In the genomic region with DNA sequence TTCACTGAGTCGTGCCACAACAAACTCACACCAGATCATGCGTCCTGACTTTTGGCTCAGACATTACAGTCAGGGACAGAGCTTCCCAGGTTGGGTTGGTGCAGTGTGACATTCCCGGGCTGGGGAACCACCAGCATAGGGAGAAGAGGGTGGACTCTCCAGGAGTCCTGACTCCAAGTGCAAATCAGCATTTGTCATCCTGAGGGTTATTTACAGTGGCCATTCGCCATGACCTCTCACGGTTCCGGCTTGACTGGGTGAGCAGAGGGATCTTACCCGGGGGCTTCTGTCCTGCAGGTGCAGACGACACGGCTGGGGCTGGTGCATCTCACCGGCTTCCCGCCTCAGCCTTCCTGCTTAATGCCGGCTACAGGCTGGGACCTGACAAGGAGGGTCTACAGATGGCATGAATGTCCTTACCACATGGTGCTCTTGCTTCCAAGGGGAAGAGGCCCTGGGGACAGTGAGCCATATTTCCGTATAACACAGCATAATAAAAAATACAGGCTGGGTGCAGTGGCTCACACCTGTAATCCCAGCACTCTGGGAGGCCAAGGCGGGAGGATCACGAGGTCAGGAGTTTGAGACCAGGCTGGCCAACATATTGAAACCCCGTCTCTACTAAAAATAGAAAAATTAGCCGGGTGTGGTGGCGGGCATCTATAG, we compare ENCODE assay signal across 25 cellular contexts. TPM values are rescaled to one million over a fixed set of nuclear protein-coding genes. Genes with fewer than 3 reads are reported as not detected.
A peak's percentile ranks its signal among the peaks of the same experiment; 100 is the strongest.
DNase-seq lines count a peak whose midpoint lies in the region; ATAC-seq and TF ChIP-seq lines count a peak whose summit lies in the region.
"Had no signal": no experiment of that assay in that cellular context is flagged by ENCODE, and none has a peak within 500 bp of the region (broad histone marks: within the 10 kb centered on the region; RNA-seq: fewer than 3 reads in every experiment).

No MANE protein-coding gene starts in this region.

- no peaks in the 10 kb centered on the region for H3K27me3 ChIP-seq in heart right ventricle
- no peaks in the 10 kb centered on the region for H3K27me3 ChIP-seq in MG63
- H3K27me3 ChIP-seq in SJCRH30: no peaks in the 10 kb centered on the region

- WGBS in heart right ventricle, 2 donors: 76 to 82% methylated on average over 18 of the region's 18 CpGs

- H3K9me3 ChIP-seq in heart right ventricle (peaks cover 0 to 13% (median 0%) of the 10 kb centered on the region in 11 donors), MG63 (peaks cover 3% of the 10 kb centered on the region; the same call in 1 of the 2 replicates), SJCRH30 (replicated peaks) (no peaks in the 10 kb centered on the region)
- H3K9me3 ChIP-seq: SK-N-SH had no signal

- TF ChIP-seq CTCF in heart right ventricle (IDR thresholded peaks at IDR 0.05): no peak

- H3K27ac ChIP-seq in heart right ventricle (no peak overlapping the region), SJCRH30 (no peak overlapping the region)
- H3K27ac ChIP-seq: lower lobe of right lung, RWPE1, skin epidermis had no signal

- intact Hi-C loops in Right ventricle myocardium inferior (cut with DNase I) (no loop called here), heart right ventricle (cut with DNase I) (no loop called here)

- H3K36me3 ChIP-seq in heart right ventricle (no peaks in the 10 kb centered on the region), MG63 (no peaks in the 10 kb centered on the region), SJCRH30 (no peaks in the 10 kb centered on the region)
- H3K36me3 ChIP-seq: lower lobe of right lung had no signal

- H3K4me1 ChIP-seq in heart right ventricle (peaks cover 4 to 34% (median 23%) of the 10 kb centered on the region in 9 donors), SJCRH30 (no peaks in the 10 kb centered on the region)

- ATAC-seq in Right ventricle myocardium inferior: no peak
- ATAC-seq in heart right ventricle: no peak
- ATAC-seq: activated CD8-positive, alpha-beta T cell treated with anti-CD3 and anti-CD28 coated beads, Interleukin-2, amount 10 ng/mL, durations not matched to agents 7 days and 5 days; activated naive CD4-positive, alpha-beta T cell treated with anti-CD3 and anti-CD28 coated beads, Interleukin-2, amount 50 U/mL, for 72 hours; GM12878; lower lobe of right lung; mucosa of descending colon; natural killer cell treated with Interleukin-12 subunit alpha and Interleukin-12 subunit beta and Interleukin-15 and Interleukin-18, amount 100 ng/mL, for 72 hours; T-helper 17 cell had no signal

- H3K4me3 ChIP-seq in heart right ventricle (no peak overlapping the region), MG63 (no peak overlapping the region), SJCRH30 (no peak overlapping the region)
- H3K4me3 ChIP-seq: GM12878, lower lobe of right lung, mucosa of descending colon, skin epidermis had no signal

- peak; percentile 15 for DNase-seq in Right ventricle myocardium inferior (ENCODE audit: missing footprints)
- DNase-seq in heart right ventricle: no peak
- DNase-seq in MG63: peak; percentile 38
- peak; percentile 40 for DNase-seq in kidney tubule cell (ENCODE audit: low spot score)
- no peak for DNase-seq in SJCRH30
- DNase-seq in NCI-H526 treated with DMSO at 0.1 percent for 48 hours (lab: John Stamatoyannopoulos, UW): no peak
- DNase-seq in activated CD4-positive, alpha-beta T cell treated with anti-CD3 and anti-CD28 coated beads, Interleukin-2, amount 50 U/mL, for 1 hour: no peak
- DNase-seq in Kasumi-1 (lab: John Stamatoyannopoulos, UW): no peak
- DNase-seq: activated CD8-positive, alpha-beta T cell treated with anti-CD3 and anti-CD28 coated beads, Interleukin-2, amount 10 ng/mL, durations not matched to agents 7 days and 5 days; Calu3; cortex of kidney; EL; head of caudate nucleus; lower lobe of right lung; NCI-H1436 treated with DMSO at 0.1 percent for 48 hours; NCI-H510A treated with DMSO at 0.1 percent for 48 hours; retina; SK-N-SH; T-helper 17 cell had no signal

RNA-seq across cellular contexts. Expression of a gene that starts 12.5 kb away (rescaled TPM):
- total RNA-seq in Right ventricle myocardium inferior (25.8 TPM), heart right ventricle (10 to 100 TPM; 41.5 to 59.4 (median 45.4) TPM)
- 10 to 100 TPM; 42.4 to 58.0 TPM for polyA plus RNA-seq in heart right ventricle
- total RNA-seq in MG63 (2014; rRNA removed; shearing (Covaris generic); ENCODE audit: low replicate concordance): 34.2 and 48.6 TPM in 2 replicates
- 25.1 and 27.7 TPM in 2 replicates for total RNA-seq in SJCRH30 (2014; rRNA removed; shearing (Covaris generic))

RNA-seq across cellular contexts. Expression of a gene that starts 13.8 kb away (rescaled TPM):
- total RNA-seq in Right ventricle myocardium inferior (50.8 TPM), heart right ventricle (100 to 1,000 TPM in 5 of 10 donors, 10 to 100 TPM in 5; 58.6 to 180 (median 106) TPM)
- polyA plus RNA-seq in heart right ventricle: 100 to 1,000 TPM in 1 of 2 donors, 10 to 100 TPM in 1; 82.1 to 102 TPM
- total RNA-seq in MG63 (2014; rRNA removed; shearing (Covaris generic); ENCODE audit: low replicate concordance): 18.7 and 25.3 TPM in 2 replicates
- total RNA-seq in SJCRH30 (2014; rRNA removed; shearing (Covaris generic)): 0.86 and 1.6 TPM in 2 replicates

RNA-seq across cellular contexts. Expression of a gene that starts 39.3 kb away (rescaled TPM):
- total RNA-seq in Right ventricle myocardium inferior: 0.32 TPM
- total RNA-seq in heart right ventricle: under 1 TPM; 0.09 to 0.85 (median 0.51) TPM
- polyA plus RNA-seq in heart right ventricle: 1 to 10 TPM in 1 of 2 donors, under 1 TPM in 1; 0.45 to 1.2 TPM
- total RNA-seq in MG63 (2014; rRNA removed; shearing (Covaris generic); ENCODE audit: low replicate concordance): not detected in 2 replicates
- not detected in 2 replicates for total RNA-seq in SJCRH30 (2014; rRNA removed; shearing (Covaris generic))
- total RNA-seq: activated CD8-positive, alpha-beta T cell treated with anti-CD3 and anti-CD28 coated beads, Interleukin-2, amount 10 ng/mL, durations not matched to agents 7 days and 5 days; natural killer cell treated with Interleukin-12 subunit alpha and Interleukin-12 subunit beta and Interleukin-15 and Interleukin-18, amount 100 ng/mL, for 72 hours; T-helper 17 cell had no signal

RNA-seq across cellular contexts. Expression of a gene that starts 53.1 kb away (rescaled TPM):
- total RNA-seq in Right ventricle myocardium inferior (13.3 TPM), heart right ventricle (10 to 100 TPM in 8 of 10 donors, 1 to 10 TPM in 2; 7.3 to 14.1 (median 11.1) TPM)
- 10 to 100 TPM; 44.6 to 45.7 TPM for polyA plus RNA-seq in heart right ventricle
- 37.9 and 95.1 TPM in 2 replicates for total RNA-seq in MG63 (2014; rRNA removed; shearing (Covaris generic); ENCODE audit: low replicate concordance)
- 22.5 and 28.9 TPM in 2 replicates for total RNA-seq in SJCRH30 (2014; rRNA removed; shearing (Covaris generic))

RNA-seq across cellular contexts. Expression of a gene that starts 57.4 kb away (rescaled TPM):
- 9.0 TPM for total RNA-seq in Right ventricle myocardium inferior
- total RNA-seq in heart right ventricle: 10 to 100 TPM in 2 of 10 donors, 1 to 10 TPM in 8; 4.6 to 14.9 (median 7.5) TPM
- 10 to 100 TPM; 18.9 to 38.3 TPM for polyA plus RNA-seq in heart right ventricle
- 7.9 and 13.5 TPM in 2 replicates for total RNA-seq in MG63 (2014; rRNA removed; shearing (Covaris generic); ENCODE audit: low replicate concordance)
- total RNA-seq in SJCRH30 (2014; rRNA removed; shearing (Covaris generic)): 1.1 and 1.3 TPM in 2 replicates

Comparison
In these comparisons a context has a peak if more than half of its experiments do, and no peak if none do; other contexts are left out.
1. DNase-seq: peak in Right ventricle myocardium inferior (single experiment), MG63 (single experiment) and kidney tubule cell (single experiment); none in heart right ventricle (0 of 2), SJCRH30 (0 of 2), NCI-H526 treated with DMSO at 0.1 percent for 48 hours (single experiment), activated CD4-positive, alpha-beta T cell treated with anti-CD3 and anti-CD28 coated beads, Interleukin-2, amount 50 U/mL, for 1 hour (single experiment) and Kasumi-1 (0 of 2).